Comparison of ENCODE assay signal across 8 cellular contexts in genomic region chr18:48866028-48866733, GRCh38.
DNase-seq lines count a peak whose midpoint lies in the region; ATAC-seq and TF ChIP-seq lines count a peak whose summit lies in the region.

No MANE protein-coding gene starts in this region.

- H3K27me3 ChIP-seq in MG63 (no peaks in the 10 kb centered on the region), heart right ventricle (no peaks in the 10 kb centered on the region), smooth muscle cell (ENCODE audit: low read depth) (no peaks in the 10 kb centered on the region)

- whole genome bisulfite sequencing in heart right ventricle, 2 donors, result 30 to 31% methylated on average over 7 of the region's 7 CpGs
- 65% methylated on average over 7 of the region's 7 CpGs for WGBS in smooth muscle cell (ENCODE audit: low lambda C conversion rate)

- ATAC-seq in heart right ventricle, result peak; percentile 41 to 72 (median 56)
- no peak for ATAC-seq in GM21619 (IDR thresholded peaks at IDR 0.05; ENCODE audit: unreplicated experiment)

- H3K4me2 ChIP-seq in smooth muscle cell, result no peak overlapping the region

- H3K27ac ChIP-seq in heart right ventricle (no peak overlapping the region), smooth muscle cell (ENCODE audit: low read depth) (peak overlapping the region; percentile 12)

- H3K4me1 ChIP-seq in heart right ventricle (peaks cover 0 to 22% (median 0%) of the 10 kb centered on the region in 9 donors), smooth muscle cell (ENCODE audit: low read depth) (peaks cover 13% of the 10 kb centered on the region)

- no peaks in the 10 kb centered on the region for H3K79me2 ChIP-seq in smooth muscle cell (ENCODE audit: low read depth)

- no peak overlapping the region for H2AFZ ChIP-seq in smooth muscle cell (ENCODE audit: low read depth)

- intact Hi-C loops in heart right ventricle (cut with DNase I), result loop anchor here in 1 of 10 donors (10.0 kb wide), 1 partner anchor 61 kb away; no protein-coding TSS in a partner anchor

- DNase-seq in MG63 (peak; percentile 85), SHP77 treated with DMSO at 0.1 percent for 48 hours (lab: John Stamatoyannopoulos, UW) (peak; percentile 88), heart right ventricle (peak; percentile 35 to 58), smooth muscle cell (lab: John Stamatoyannopoulos, UW; ENCODE audit: unreplicated experiment) (no peak), KG1 (lab: John Stamatoyannopoulos, UW) (no peak), HEK293T (ENCODE audit: extremely low spot score) (no peak)
- no peak for DNase-seq in activated T-cell treated with anti-CD3 and anti-CD28 coated beads, Interleukin-2, amount 50 U/mL, for 1 hour

- CTCF ChIA-PET in HEK293T (lab: Yijun Ruan, JAX), result no interaction called here

- TF ChIP-seq CTCF in heart right ventricle (IDR thresholded peaks at IDR 0.05) (no peak), smooth muscle cell (IDR thresholded peaks at IDR 0.05; ENCODE audit: borderline replicate concordance, insufficient read depth, poor library complexity, severe bottlenecking) (no peak)

- no peaks in the 10 kb centered on the region; the same call in 1 of the 2 replicates for H3K36me3 ChIP-seq in MG63
- H3K36me3 ChIP-seq in heart right ventricle, result peaks cover 0 to 8% (median 0%) of the 10 kb centered on the region in 9 donors
- no peaks in the 10 kb centered on the region for H3K36me3 ChIP-seq in smooth muscle cell (ENCODE audit: low read depth)

- H3K9me3 ChIP-seq in MG63 (no peaks in the 10 kb centered on the region), heart right ventricle (peaks cover 0 to 12% (median 0%) of the 10 kb centered on the region in 11 donors), smooth muscle cell (replicated peaks; ENCODE audit: low read depth) (no peaks in the 10 kb centered on the region)

- no peaks in the 10 kb centered on the region for H4K20me1 ChIP-seq in smooth muscle cell (ENCODE audit: low read depth)

- H3K4me3 ChIP-seq in MG63 (no peak overlapping the region), heart right ventricle (no peak overlapping the region), smooth muscle cell (no peak overlapping the region)

- POLR2A ChIA-PET in HEK293T (lab: Yijun Ruan, JAX), result no interaction called here

- peaks cover 28% of the 10 kb centered on the region for H3F3A ChIP-seq in smooth muscle cell (ENCODE audit: low read depth)

- H3K9ac ChIP-seq in smooth muscle cell (ENCODE audit: low read depth), result no peak overlapping the region

TF ChIP-seq in HEK293T, 16 proteins besides CTCF, POLR2A, EP300 and RAD21:
- TF ChIP-seq ZNF384 (IDR thresholded peaks at IDR 0.05) (no peak), L3MBTL2 (conservative IDR thresholded peaks at IDR 0.05) (no peak), BHLHE40 (IDR thresholded peaks at IDR 0.05; ENCODE audit: borderline replicate concordance) (no peak), ELF4 (IDR thresholded peaks at IDR 0.05) (no peak), SP1 (IDR thresholded peaks at IDR 0.05) (no peak)

Comparison
In these comparisons a context has a peak if more than half of its experiments do, and no peak if none do; other contexts are left out.
1. DNase-seq: peak in MG63 (single experiment), SHP77 treated with DMSO at 0.1 percent for 48 hours (single experiment) and heart right ventricle (2 of 2); none in smooth muscle cell (single experiment), activated T-cell treated with anti-CD3 and anti-CD28 coated beads, Interleukin-2, amount 50 U/mL, for 1 hour (single experiment), KG1 (single experiment) and HEK293T (single experiment).